Comparison of ENCODE assay signal across 18 cellular contexts in genomic region chr2:223731503-223731902, GRCh38.
DNase-seq lines count a peak whose midpoint lies in the region; ATAC-seq, FAIRE-seq and TF ChIP-seq lines count a peak whose summit lies in the region.
"Had no signal": no experiment of that assay in that cellular context is flagged by ENCODE, and none has a peak within 500 bp of the region (broad histone marks: within the 10 kb centered on the region; RNA-seq: fewer than 3 reads in every experiment).

No MANE protein-coding gene starts in this region.

- H3K4me3 ChIP-seq in A549 (no peak overlapping the region), suprapubic skin (no peak overlapping the region)
- H3K4me3 ChIP-seq: Peyer's patch had no signal

- TF ChIP-seq CTCF in A549 (IDR thresholded peaks at IDR 0.05) (no peak), suprapubic skin (IDR thresholded peaks at IDR 0.05) (no peak)

- H3K36me3 ChIP-seq in suprapubic skin: no peaks in the 10 kb centered on the region
- H3K36me3 ChIP-seq: Peyer's patch had no signal

- TF ChIP-seq POLR2A in A549 (IDR thresholded peaks at IDR 0.05; ENCODE audit: low read length): no peak
- TF ChIP-seq POLR2A in suprapubic skin (IDR thresholded peaks at IDR 0.05): no peak

- FAIRE-seq in A549 (lab: Jason Lieb, UNC) (no peak), RCC 7860 (lab: Jason Lieb, UNC) (no peak)
- FAIRE-seq: D721Med, H1, HTR-8/SVneo had no signal

- H3K4me2 ChIP-seq in A549: no peak overlapping the region

- peaks cover 40% of the 10 kb centered on the region for H3K4me1 ChIP-seq in A549
- H3K4me1 ChIP-seq in suprapubic skin: no peaks in the 10 kb centered on the region
- H3K4me1 ChIP-seq: Peyer's patch had no signal

- H3K9me3 ChIP-seq in A549: peaks cover 5% of the 10 kb centered on the region; the same call in 1 of the 3 replicates
- H3K9me3 ChIP-seq in suprapubic skin: no peaks in the 10 kb centered on the region
- H3K9me3 ChIP-seq: Peyer's patch had no signal

- WGBS in A549 (ENCODE audit: missing lambda C conversion rate): 95% methylated on average over 2 of the region's 2 CpGs
- WGBS in suprapubic skin: 69% methylated on average over 2 of the region's 2 CpGs

- no peaks in the 10 kb centered on the region for H3K27me3 ChIP-seq in suprapubic skin
- H3K27me3 ChIP-seq: Peyer's patch had no signal

- POLR2A ChIA-PET in A549 (lab: Yijun Ruan, JAX): no interaction called here

- no peak for TF ChIP-seq RAD21 in A549 (conservative IDR thresholded peaks at IDR 0.05 in 1 of 2, IDR thresholded peaks at IDR 0.05 in 1 of 2)

- CTCF ChIA-PET in A549 (lab: Yijun Ruan, JAX): interaction anchor here (0.7 to 4.7 kb wide), 4 partner anchors 30 to 760 kb away, joined by 3 to 15 read pairs (median 4); no protein-coding TSS in a partner anchor

- no peak for TF ChIP-seq EP300 in A549 (IDR thresholded peaks at IDR 0.05)
- no peak for TF ChIP-seq EP300 in suprapubic skin (IDR thresholded peaks at IDR 0.05)

- ATAC-seq in A549: no peak

- DNase-seq in A549 (ENCODE audit: low read depth in 1 of 2, low spot score in 1 of 2) (no peak), EH (ENCODE audit: low read depth) (peak; percentile 33), fibroblast of peridontal ligament (ENCODE audit: extremely low read depth) (peak; percentile 83), retina (peak; percentile 10), SIG-M5 (lab: John Stamatoyannopoulos, UW) (no peak), RCC 7860 (ENCODE audit: low spot score) (no peak), suprapubic skin (ENCODE audit: low spot score in 2 of 2) (no peak)
- DNase-seq: C1 segment of cervical spinal cord; CD8-positive, alpha-beta memory T cell; IMR-90; NCI-H1417; NCI-H2029 treated with DMSO at 0.1 percent for 48 hours; NCI-H2171; Peyer's patch; Right ventricle myocardium superior had no signal

- H3K27ac ChIP-seq in A549 (peak overlapping the region; percentile 18 to 59; a peak in 4 of 6 replicates), suprapubic skin (no peak overlapping the region)
- H3K27ac ChIP-seq: Peyer's patch had no signal

TF ChIP-seq in A549, 52 proteins besides CTCF, POLR2A, EP300 and RAD21:
- TF ChIP-seq RARB (CRISPR knock-in tag; IDR thresholded peaks at IDR 0.05) (no peak), JUN (IDR thresholded peaks at IDR 0.05) (no peak), KDM5A (IDR thresholded peaks at IDR 0.05) (no peak), TFCP2L1 (CRISPR knock-in tag; IDR thresholded peaks at IDR 0.05) (no peak), HOXB5 (CRISPR knock-in tag; IDR thresholded peaks at IDR 0.05) (no peak), KDM1A (IDR thresholded peaks at IDR 0.05; ENCODE audit: low read depth) (no peak), RNF2 (IDR thresholded peaks at IDR 0.05; ENCODE audit: borderline replicate concordance, low read depth) (no peak), ATOH8 (CRISPR knock-in tag; IDR thresholded peaks at IDR 0.05; ENCODE audit: low read depth) (no peak), HOXA7 (CRISPR knock-in tag; IDR thresholded peaks at IDR 0.05) (no peak), ZSCAN20 (CRISPR knock-in tag; IDR thresholded peaks at IDR 0.05) (no peak), TP53 (CRISPR knock-in tag; IDR thresholded peaks at IDR 0.05) (no peak), RCOR1 (IDR thresholded peaks at IDR 0.05; ENCODE audit: low read depth, low read length) (no peak), BHLHE40 (IDR thresholded peaks at IDR 0.05; ENCODE audit: low read depth, low read length) (no peak), FOSL2 (IDR thresholded peaks at IDR 0.05) (no peak), FOSL2 (CRISPR knock-in tag; IDR thresholded peaks at IDR 0.05) (no peak)

Comparison
In these comparisons a context has a peak if more than half of its experiments do, and no peak if none do; other contexts are left out.
1. DNase-seq: peak in EH (single experiment), fibroblast of peridontal ligament (single experiment) and retina (single experiment); none in A549 (0 of 2), SIG-M5 (single experiment), RCC 7860 (single experiment) and suprapubic skin (0 of 2).